In genomic region chr4:106245176-106245575, GRCh38 we compare ENCODE assay signal across 30 cellular contexts.
DNase-seq lines count a peak whose midpoint lies in the region; ATAC-seq, FAIRE-seq and TF ChIP-seq lines count a peak whose summit lies in the region.
"Had no signal": no experiment of that assay in that cellular context is flagged by ENCODE, and none has a peak within 500 bp of the region (broad histone marks: within the 10 kb centered on the region; RNA-seq: fewer than 3 reads in every experiment).

No MANE protein-coding gene starts in this region.

- H3K36me3 ChIP-seq in pancreas: peaks cover 0 to 6% (median 0%) of the 10 kb centered on the region in 3 donors
- H3K36me3 ChIP-seq: prostate gland, thoracic aorta had no signal

- intact Hi-C loops in pancreas (cut with DNase I): no loop called here

- WGBS in pancreas, 2 donors: 58 to 67% methylated on average over 2 of the region's 2 CpGs

- H3K4me1 ChIP-seq in pancreas: no peaks in the 10 kb centered on the region
- H3K4me1 ChIP-seq: prostate gland, vagina had no signal

- ATAC-seq in pancreas (peak in 3 of 4 donors; percentile 28 to 35 (median 32)), GM21528 (IDR thresholded peaks at IDR 0.05; ENCODE audit: low FRiP score, unreplicated experiment) (no peak)
- ATAC-seq: activated CD8-positive, alpha-beta memory T cell treated with anti-CD3 and anti-CD28 coated beads, Interleukin-2, amount 10 ng/mL, durations not matched to agents 7 days and 5 days; activated naive CD8-positive, alpha-beta T cell treated with anti-CD3 and anti-CD28 coated beads, Interleukin-2, amount 50 U/mL, for 24 hours; GM12878; heart left ventricle; left cardiac atrium; Right ventricle myocardium inferior; stimulated activated naive CD8-positive, alpha-beta T cell treated with anti-CD3 and anti-CD28 coated beads, Interleukin-15, Interleukin-2, amounts not matched to agents 100 U/mL and 50 U/mL, for 24 hours; WTC11 had no signal

- H3K4me3 ChIP-seq in pancreas: no peak overlapping the region
- H3K4me3 ChIP-seq: GM12878, GM23248, heart left ventricle, prostate gland, thoracic aorta, vagina had no signal

- no peak for FAIRE-seq in pancreas (lab: Jason Lieb, UNC)
- FAIRE-seq: GM12878 had no signal

- H3K27me3 ChIP-seq in pancreas: no peaks in the 10 kb centered on the region
- H3K27me3 ChIP-seq: heart left ventricle, vagina had no signal

- no peak for TF ChIP-seq CTCF in RWPE1 (conservative IDR thresholded peaks at IDR 0.05; ENCODE audit: low read depth)
- no peak for TF ChIP-seq CTCF in pancreas (IDR thresholded peaks at IDR 0.05)
- no peak for TF ChIP-seq CTCF in GM10248 (IDR thresholded peaks at IDR 0.05; ENCODE audit: control extremely low read depth, extremely low read depth, low read depth, missing control alignments)

- POLR2A ChIA-PET in RWPE1 (lab: Yijun Ruan, JAX; ENCODE audit: low non-redundant PET) (no interaction called here), GM10248 (lab: Yijun Ruan, JAX) (no interaction called here)

- DNase-seq in HPDE6-E6E7 (ENCODE audit: extremely low spot score): peak; percentile 19
- peak; percentile 26 for DNase-seq in RWPE1 (ENCODE audit: low spot score)
- peak; percentile 66 for DNase-seq in epithelial cell of prostate (ENCODE audit: low read depth, low spot score)
- no peak for DNase-seq in pancreas
- no peak for DNase-seq in NOMO-1 (lab: John Stamatoyannopoulos, UW; ENCODE audit: unreplicated experiment in 2 of 2)
- DNase-seq in GM10248 (ENCODE audit: extremely low spot score): no peak
- DNase-seq in RPMI8226: no peak
- DNase-seq: activated CD4-positive, alpha-beta T cell treated with anti-CD3 and anti-CD28 coated beads, Interleukin-2, amount 50 U/mL, for 1 hour; activated CD8-positive, alpha-beta memory T cell treated with anti-CD3 and anti-CD28 coated beads, Interleukin-2, amount 10 ng/mL, durations not matched to agents 7 days and 5 days; activated naive CD8-positive, alpha-beta T cell treated with anti-CD3 and anti-CD28 coated beads, Interleukin-2, amount 50 U/mL, for 24 hours; activated T-cell treated with anti-CD3 and anti-CD28 coated beads, Interleukin-2, amount 50 U/mL, for 48 hours; C1 segment of cervical spinal cord; Caco-2; DND-41; GM23248; heart left ventricle; left cardiac atrium; NCI-H1092; NCI-H1930; NCI-H2227 treated with DMSO at 0.1 percent for 48 hours; stimulated activated naive CD8-positive, alpha-beta T cell treated with anti-CD3 and anti-CD28 coated beads, Interleukin-15, Interleukin-2, amounts not matched to agents 100 U/mL and 50 U/mL, for 24 hours; SW 1271; T-helper 9 cell had no signal

- CTCF ChIA-PET in RWPE1 (lab: Yijun Ruan, JAX): no interaction called here
- CTCF ChIA-PET in GM10248 (lab: Yijun Ruan, JAX): interaction anchor here (2.6 kb wide), 1 partner anchor 10 kb away, joined by 14 read pairs; no protein-coding TSS in a partner anchor

- no peaks in the 10 kb centered on the region for H3K9me3 ChIP-seq in pancreas
- H3K9me3 ChIP-seq: Caco-2, heart left ventricle, prostate gland, thoracic aorta, vagina had no signal

- H3K27ac ChIP-seq in RWPE1 (no peak overlapping the region), epithelial cell of prostate (peak overlapping the region; percentile 95), pancreas (no peak overlapping the region)
- H3K27ac ChIP-seq: GM23248, heart left ventricle, prostate gland, thoracic aorta, vagina had no signal

Comparison
In these comparisons a context has a peak if more than half of its experiments do, and no peak if none do; other contexts are left out.
1. DNase-seq: peak in HPDE6-E6E7 (single experiment), RWPE1 (single experiment) and epithelial cell of prostate (single experiment); none in pancreas (0 of 6), NOMO-1 (0 of 2), GM10248 (single experiment) and RPMI8226 (single experiment).